In genomic region chr3:57596495-57597239, GRCh38 we compare ENCODE assay signal across 8 cellular contexts. TPM values are rescaled to one million over a fixed set of nuclear protein-coding genes. Genes with fewer than 3 reads are reported as not detected.
DNase-seq lines count a peak whose midpoint lies in the region; TF ChIP-seq lines count a peak whose summit lies in the region.

No MANE protein-coding gene starts in this region.

- H3K36me3 ChIP-seq in H7 (replicated peaks; ENCODE audit: control insufficient read depth, insufficient read depth, low read length), result no peaks in the 10 kb centered on the region
- H3K36me3 ChIP-seq in effector memory CD4-positive, alpha-beta T cell (ENCODE audit: control insufficient read depth, insufficient read depth, low read length), result no peaks in the 10 kb centered on the region

- no peak for TF ChIP-seq CTCF in Calu3 (IDR thresholded peaks at IDR 0.05; ENCODE audit: unreplicated experiment)

- H3K27me3 ChIP-seq in H7 (ENCODE audit: control insufficient read depth, insufficient read depth, low read length), result no peaks in the 10 kb centered on the region
- no peaks in the 10 kb centered on the region for H3K27me3 ChIP-seq in effector memory CD4-positive, alpha-beta T cell (replicated peaks; ENCODE audit: control insufficient read depth, insufficient read depth, low read length, poor library complexity, severe bottlenecking)

- H3K36me3 Mint-ChIP-seq in Calu3 (ENCODE audit: insufficient read depth, unreplicated experiment), result peaks cover 79% of the 10 kb centered on the region

- intact Hi-C loops in Calu3 (cut with micrococcal nuclease; ENCODE audit: unreplicated experiment), result loop anchor here (10.0 kb wide), 1 partner anchor 158 kb away; the partner anchor contains the start of gene SLMAP

- H3K4me1 ChIP-seq in effector memory CD4-positive, alpha-beta T cell (ENCODE audit: control insufficient read depth, insufficient read depth, low read length, poor library complexity, severe bottlenecking), result peaks cover 24% of the 10 kb centered on the region

- H3K27ac ChIP-seq in effector memory CD4-positive, alpha-beta T cell (ENCODE audit: insufficient read depth, low read length, poor library complexity, severe bottlenecking), result peak overlapping the region; percentile 96

- no peaks in the 10 kb centered on the region for H3K27me3 Mint-ChIP-seq in Calu3 (ENCODE audit: unreplicated experiment)

- no peaks in the 10 kb centered on the region for H3K9me3 Mint-ChIP-seq in Calu3 (ENCODE audit: low read depth, unreplicated experiment)

- H3K9me3 ChIP-seq in effector memory CD4-positive, alpha-beta T cell (ENCODE audit: control insufficient read depth, low read length), result no peaks in the 10 kb centered on the region

- CTCF ChIA-PET in Calu3 (lab: Charles Lee), result interaction anchor here (1.0 kb wide), 2 partner anchors 16 to 199 kb away, joined by 4 to 7 read pairs; no protein-coding TSS in a partner anchor

- peak overlapping the region; percentile 94 for H3K4me3 ChIP-seq in H7 (ENCODE audit: insufficient read depth, low read depth, low read length)
- peak overlapping the region; percentile 77 for H3K4me3 ChIP-seq in effector memory CD4-positive, alpha-beta T cell (ENCODE audit: insufficient read depth, low read depth, low read length, poor library complexity, severe bottlenecking)

- TSS peak; percentile 30 for BruUV-seq in Calu3 (replicated peaks; lab: Mats Ljungman, UMichigan)

- peak overlapping the region; percentile 86 for H3K27ac Mint-ChIP-seq in Calu3 (ENCODE audit: unreplicated experiment)

- peaks cover 39% of the 10 kb centered on the region for H3K4me1 Mint-ChIP-seq in Calu3 (ENCODE audit: low read depth, unreplicated experiment)

- peak; percentile 82 for DNase-seq in Calu3
- peak; percentile 81 for DNase-seq in H7
- peak; percentile 32 for DNase-seq in NCI-H460 (ENCODE audit: extremely low read depth, low read depth)
- peak; percentile 77 for DNase-seq in activated CD8-positive, alpha-beta memory T cell treated with anti-CD3 and anti-CD28 coated beads for 24 hours
- peak; percentile 55 to 73 (median 58) for DNase-seq in effector memory CD4-positive, alpha-beta T cell
- peak; percentile 63 for DNase-seq in medulla oblongata (ENCODE audit: extremely low spot score)
- peak; percentile 18 to 32 (median 20) for DNase-seq in stimulated activated CD4-positive, alpha-beta T cell treated with anti-CD3 and anti-CD28 coated beads, TNF-alpha, amount 100 ng/mL, for 4 hours (ENCODE audit: low read depth in 3 of 3)
- no peak for DNase-seq in retina

- H3K4me3 Mint-ChIP-seq in Calu3 (ENCODE audit: low read depth, unreplicated experiment), result peak overlapping the region; percentile 87

RNA-seq across cellular contexts. Expression of gene ARF4, which starts 0.5 kb away (rescaled TPM):
- total RNA-seq in Calu3 (2022), result 160 and 164 TPM in 2 replicates
- 152 and 153 TPM in 2 replicates for total RNA-seq in H7 (2014; rRNA removed; shearing (Covaris generic))
- total RNA-seq in NCI-H460 (2014; rRNA removed; shearing (Covaris generic)), result 183 and 199 TPM in 2 replicates
- 66.6 and 76.6 TPM in 2 replicates for polyA plus RNA-seq in NCI-H460 (2014; cell fraction: nucleus; rRNA removed)

RNA-seq across cellular contexts. Expression of gene PDE12, which starts 40.6 kb away (rescaled TPM):
- total RNA-seq in Calu3 (2022), result 27.4 and 32.4 TPM in 2 replicates
- total RNA-seq in H7 (2014; rRNA removed; shearing (Covaris generic)), result 13.2 and 16.1 TPM in 2 replicates
- total RNA-seq in NCI-H460 (2014; rRNA removed; shearing (Covaris generic)), result 14.0 TPM in 2 replicates
- 5.7 and 9.4 TPM in 2 replicates for polyA plus RNA-seq in NCI-H460 (2014; cell fraction: nucleus; rRNA removed)

RNA-seq across cellular contexts. Expression of gene DNAH12, which starts 52.5 kb away (rescaled TPM):
- 0.92 and 1.6 TPM in 2 replicates for total RNA-seq in Calu3 (2022)
- not detected in 2 replicates for total RNA-seq in H7 (2014; rRNA removed; shearing (Covaris generic))
- total RNA-seq in NCI-H460 (2014; rRNA removed; shearing (Covaris generic)), result not detected in 2 replicates
- 0.01 TPM in 1 of 2 replicates, not detected in the other for polyA plus RNA-seq in NCI-H460 (2014; cell fraction: nucleus; rRNA removed)
